Comparison of ENCODE assay signal across 8 cellular contexts in the genomic region with DNA sequence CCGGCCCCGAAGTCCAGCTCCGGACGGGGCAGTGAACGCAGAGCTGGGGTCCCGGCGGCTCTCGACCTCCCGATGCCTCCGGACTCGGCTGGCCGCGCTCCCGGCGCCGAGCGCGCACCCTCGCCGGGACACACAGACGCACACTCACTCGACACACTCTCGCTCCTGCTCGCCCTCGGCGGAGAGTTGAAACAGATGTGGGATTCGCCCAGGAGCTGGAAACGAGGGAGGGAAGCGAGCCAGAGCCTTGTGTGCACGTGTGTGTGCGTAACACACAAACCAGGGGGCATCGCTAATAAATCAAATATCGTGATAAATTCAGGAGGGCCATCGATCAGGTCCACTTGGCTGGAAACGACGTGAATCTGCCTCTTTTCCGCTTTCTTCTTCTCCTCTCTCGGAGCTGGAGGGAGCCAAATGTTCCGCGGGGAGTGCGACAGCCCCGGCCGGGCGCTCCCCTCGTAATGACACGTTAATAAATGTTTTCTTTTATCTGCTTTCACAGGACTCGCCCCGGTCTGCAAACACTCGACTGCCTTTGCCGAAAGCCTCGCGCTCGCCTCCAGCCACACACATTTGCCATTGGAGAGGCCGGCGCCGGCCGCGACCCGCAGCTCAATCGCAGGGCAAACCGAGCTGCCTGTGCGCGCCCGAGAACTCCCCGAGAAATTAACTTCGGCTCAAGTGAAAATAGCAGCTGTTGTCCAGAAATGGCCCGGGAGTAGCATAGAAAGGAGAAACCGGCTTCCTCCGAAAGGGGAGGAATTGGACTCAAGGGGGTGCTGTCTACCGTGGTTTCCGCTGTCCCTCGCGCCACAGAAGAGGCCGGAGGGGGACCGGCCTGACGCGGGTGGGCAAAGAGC. TPM values are rescaled to one million over a fixed set of nuclear protein-coding genes. Genes with fewer than 3 reads are reported as not detected.
DNase-seq lines count a peak whose midpoint lies in the region; ATAC-seq and TF ChIP-seq lines count a peak whose summit lies in the region.

No MANE protein-coding gene starts in this region.

- no peaks in the 10 kb centered on the region for H3K9me3 Mint-ChIP-seq in T-helper 2 cell treated with Interferon-gamma antibody and Interleukin-4, amounts not matched to agents 5 μg/mL and 100 μg/mL, for 36 hours
- no peaks in the 10 kb centered on the region for H3K9me3 Mint-ChIP-seq in naive thymus-derived CD4-positive, alpha-beta T cell

- no peaks in the 10 kb centered on the region for H3K36me3 ChIP-seq in naive thymus-derived CD4-positive, alpha-beta T cell (ENCODE audit: control insufficient read depth in 2 of 3, insufficient read depth in 3 of 3, low read length in 3 of 3)
- no peaks in the 10 kb centered on the region for H3K36me3 ChIP-seq in aorta (ENCODE audit: control insufficient read depth in 1 of 2, insufficient read depth in 2 of 2, low read length in 1 of 2)

- H3K4me1 ChIP-seq in foreskin keratinocyte: peaks cover 23% of the 10 kb centered on the region
- no peaks in the 10 kb centered on the region for H3K4me1 ChIP-seq in naive thymus-derived CD4-positive, alpha-beta T cell (ENCODE audit: control insufficient read depth in 2 of 2, insufficient read depth in 2 of 2, low read length in 2 of 2)
- H3K4me1 ChIP-seq in aorta (ENCODE audit: control insufficient read depth in 1 of 2, insufficient read depth in 2 of 2, low read length in 2 of 2): no peaks in the 10 kb centered on the region

- H3K4me3 ChIP-seq in NB4 (ENCODE audit: low read depth, low read length) (no peak overlapping the region), aorta (ENCODE audit: low read length in 2 of 2) (peak overlapping the region; percentile 51 to 88)
- no peak overlapping the region for H3K4me3 ChIP-seq in naive thymus-derived CD4-positive, alpha-beta T cell (ENCODE audit: low read length)

- H3K36me3 Mint-ChIP-seq in T-helper 2 cell treated with Interferon-gamma antibody and Interleukin-4, amounts not matched to agents 5 μg/mL and 100 μg/mL, for 36 hours (ENCODE audit: low read depth): no peaks in the 10 kb centered on the region
- H3K36me3 Mint-ChIP-seq in naive thymus-derived CD4-positive, alpha-beta T cell: peaks cover 0 to 3% (median 0%) of the 10 kb centered on the region in 5 donors

- H3K27ac Mint-ChIP-seq in T-helper 2 cell treated with Interferon-gamma antibody and Interleukin-4, amounts not matched to agents 5 μg/mL and 100 μg/mL, for 36 hours: no peak overlapping the region
- peak overlapping the region in 1 of 9 donors; percentile 5 for H3K27ac Mint-ChIP-seq in naive thymus-derived CD4-positive, alpha-beta T cell

- H3K4me1 Mint-ChIP-seq in T-helper 2 cell treated with Interferon-gamma antibody and Interleukin-4, amounts not matched to agents 5 μg/mL and 100 μg/mL, for 36 hours (ENCODE audit: low read depth): peaks cover 5% of the 10 kb centered on the region
- H3K4me1 Mint-ChIP-seq in naive thymus-derived CD4-positive, alpha-beta T cell: peaks cover 7 to 23% (median 17%) of the 10 kb centered on the region in 7 donors

- H3K27ac ChIP-seq in foreskin keratinocyte (peak overlapping the region; percentile 84), aorta (ENCODE audit: low read depth in 1 of 2, low read length in 2 of 2) (peak overlapping the region; percentile 14 to 36)
- H3K27ac ChIP-seq in naive thymus-derived CD4-positive, alpha-beta T cell (ENCODE audit: low read depth, low read length): no peak overlapping the region

- no peak for DNase-seq in T-helper 2 cell treated with Interferon-gamma antibody and Interleukin-4, amounts not matched to agents 5 μg/mL and 100 μg/mL, for 36 hours (ENCODE audit: low spot score)
- DNase-seq in T-helper 2 cell (no peak), NB4 (ENCODE audit: low read depth) (peak; percentile 63), foreskin keratinocyte (peak in 1 of 2 donors; percentile 81), aorta (peak; percentile 80 to 88)
- peak; percentile 22 to 32 for DNase-seq in activated T-cell treated with anti-CD3 and anti-CD28 coated beads, Interleukin-2, amount 50 U/mL, for 48 hours
- no peak for DNase-seq in naive thymus-derived CD4-positive, alpha-beta T cell
- no peak for DNase-seq in stimulated activated naive CD4-positive, alpha-beta T cell (lab: John Stamatoyannopoulos, UW)

- POLR2A ChIA-PET in naive thymus-derived CD4-positive, alpha-beta T cell (lab: Charles Lee): no interaction called here

- CTCF ChIA-PET in naive thymus-derived CD4-positive, alpha-beta T cell (lab: Charles Lee): no interaction called here

- ATAC-seq in foreskin keratinocyte (peak; percentile 47), aorta (ENCODE audit: low FRiP score) (peak; percentile 89)
- peak; percentile 63 for ATAC-seq in naive thymus-derived CD4-positive, alpha-beta T cell

- H3K9me3 ChIP-seq in naive thymus-derived CD4-positive, alpha-beta T cell (ENCODE audit: control insufficient read depth in 2 of 3, low read length in 3 of 3): no peaks in the 10 kb centered on the region
- no peaks in the 10 kb centered on the region for H3K9me3 ChIP-seq in aorta (ENCODE audit: control insufficient read depth, low read length)

- TF ChIP-seq CTCF in NB4 (IDR thresholded peaks at IDR 0.05; ENCODE audit: low read depth, low read length) (peak; percentile 38), foreskin keratinocyte (conservative IDR thresholded peaks at IDR 0.05) (peak; percentile 91)

- TF ChIP-seq POLR2A in NB4 (IDR thresholded peaks at IDR 0.05; ENCODE audit: extremely low read depth, insufficient read length): no peak

- peak overlapping the region; percentile 70 for H3K4me3 Mint-ChIP-seq in T-helper 2 cell treated with Interferon-gamma antibody and Interleukin-4, amounts not matched to agents 5 μg/mL and 100 μg/mL, for 36 hours
- peak overlapping the region; percentile 51 to 87 (median 78) for H3K4me3 Mint-ChIP-seq in naive thymus-derived CD4-positive, alpha-beta T cell

- WGBS in aorta, 2 donors: 0 to 1% methylated on average over 75 to 77 of the region's 77 CpGs

- intact Hi-C loops in naive thymus-derived CD4-positive, alpha-beta T cell (cut with micrococcal nuclease): loop anchor here (1.0 to 10.0 kb wide), 3 partner anchors 61 to 839 kb away; no protein-coding TSS in a partner anchor
- intact Hi-C loops in aorta (cut with DNase I): loop anchor here (1.0 to 10.0 kb wide), 5 partner anchors 124 to 836 kb away; no protein-coding TSS in a partner anchor

- no peaks in the 10 kb centered on the region for H3K27me3 ChIP-seq in foreskin keratinocyte
- peaks cover 0 to 14% of the 10 kb centered on the region in 2 donors for H3K27me3 ChIP-seq in naive thymus-derived CD4-positive, alpha-beta T cell (ENCODE audit: control insufficient read depth in 2 of 2, insufficient read depth in 2 of 2, low read length in 2 of 2)
- no peaks in the 10 kb centered on the region for H3K27me3 ChIP-seq in aorta (ENCODE audit: control insufficient read depth in 1 of 2, insufficient read depth in 2 of 2, low read length in 1 of 2)

- peaks cover 64% of the 10 kb centered on the region for H3K27me3 Mint-ChIP-seq in T-helper 2 cell treated with Interferon-gamma antibody and Interleukin-4, amounts not matched to agents 5 μg/mL and 100 μg/mL, for 36 hours (ENCODE audit: low read depth)
- H3K27me3 Mint-ChIP-seq in naive thymus-derived CD4-positive, alpha-beta T cell: peaks cover 64 to 78% (median 71%) of the 10 kb centered on the region in 5 donors

RNA-seq across cellular contexts. Expression of a gene that starts 0.8 kb away (rescaled TPM):
- 230 and 277 TPM in 2 replicates for total RNA-seq in foreskin keratinocyte
- 153 and 180 TPM in 2 replicates for polyA plus RNA-seq in foreskin keratinocyte
- total RNA-seq in naive thymus-derived CD4-positive, alpha-beta T cell: 100 to 1,000 TPM in 1 of 5 experiments, 10 to 100 TPM in 1, 1 to 10 TPM in 1, under 1 TPM in 2; 0.43 to 133 (median 1.5) TPM
- polyA plus RNA-seq in naive thymus-derived CD4-positive, alpha-beta T cell: 1 to 10 TPM in 1 of 2 donors, under 1 TPM in 1; 0.60 to 3.6 TPM
- total RNA-seq in aorta: 100 to 1,000 TPM in 1 of 2 donors, 10 to 100 TPM in 1; 85.8 to 145 TPM
- 10 to 100 TPM; 17.7 to 43.5 TPM for polyA plus RNA-seq in aorta

Comparison
In these comparisons a context has a peak if more than half of its experiments do, and no peak if none do; other contexts are left out.
1. DNase-seq: peak in NB4 (single experiment), activated T-cell treated with anti-CD3 and anti-CD28 coated beads, Interleukin-2, amount 50 U/mL, for 48 hours (2 of 2) and aorta (2 of 2); none in T-helper 2 cell treated with Interferon-gamma antibody and Interleukin-4, amounts not matched to agents 5 μg/mL and 100 μg/mL, for 36 hours (single experiment), T-helper 2 cell (0 of 5), naive thymus-derived CD4-positive, alpha-beta T cell (0 of 9) and stimulated activated naive CD4-positive, alpha-beta T cell (0 of 6).
2. H3K4me3 ChIP-seq: peak in aorta (2 of 2); none in NB4 (single experiment) and naive thymus-derived CD4-positive, alpha-beta T cell (single experiment).
3. Peak in every context shown above with its lines, with median percentiles within 50 percentile points of each other: ATAC-seq.